ENCODE assay signal across 8 cellular contexts in the genomic region with DNA sequence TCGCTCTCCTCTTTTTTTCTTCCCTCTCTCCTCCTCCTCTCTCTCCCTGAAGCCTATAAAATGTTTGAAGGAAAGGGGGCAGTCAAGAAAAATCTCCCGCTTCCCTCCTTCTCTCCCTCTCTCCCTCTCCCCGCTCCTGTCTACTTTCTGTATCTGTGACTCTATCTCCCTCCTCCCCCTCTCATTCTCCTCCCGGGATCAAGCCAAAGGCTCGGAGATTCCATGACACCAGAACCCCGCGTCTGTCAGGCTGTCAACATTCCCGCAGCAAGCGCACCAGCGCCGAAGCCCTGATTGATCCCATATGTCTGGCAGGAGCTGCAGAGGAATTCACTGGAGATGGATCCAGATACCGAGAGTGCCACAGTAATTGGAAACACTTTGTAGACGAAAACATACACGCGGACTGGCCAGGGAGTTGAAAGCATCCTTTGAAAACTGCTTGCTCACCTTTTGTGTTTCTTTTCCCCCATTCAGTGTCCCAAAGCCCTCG. TPM values are rescaled to one million over a fixed set of nuclear protein-coding genes. Genes with fewer than 3 reads are reported as not detected.
DNase-seq lines count a peak whose midpoint lies in the region; ATAC-seq and TF ChIP-seq lines count a peak whose summit lies in the region.

No MANE protein-coding gene starts in this region.

- no peak for TF ChIP-seq CTCF in sigmoid colon (IDR thresholded peaks at IDR 0.05)

- H3K36me3 ChIP-seq in ES-I3 (ENCODE audit: insufficient read depth, low read length), result no peaks in the 10 kb centered on the region
- no peaks in the 10 kb centered on the region for H3K36me3 ChIP-seq in sigmoid colon

- no peak for TF ChIP-seq POLR2A in sigmoid colon (IDR thresholded peaks at IDR 0.05)

- 2% methylated on average over 16 of the region's 16 CpGs for WGBS in right cardiac atrium
- WGBS in sigmoid colon, 2 donors, result 3% methylated on average over 16 of the region's 16 CpGs

- H3K4me1 ChIP-seq in ES-I3 (ENCODE audit: insufficient read depth, low read length), result peaks cover 19% of the 10 kb centered on the region
- H3K4me1 ChIP-seq in right cardiac atrium (ENCODE audit: control insufficient read depth, insufficient read depth, low read length), result no peaks in the 10 kb centered on the region
- H3K4me1 ChIP-seq in sigmoid colon, result peaks cover 0 to 21% (median 15%) of the 10 kb centered on the region in 4 donors

- peak overlapping the region; percentile 46 for H3K27ac ChIP-seq in right cardiac atrium (ENCODE audit: low read length)
- peak overlapping the region; percentile 61 to 78 (median 76) for H3K27ac ChIP-seq in sigmoid colon

- TF ChIP-seq EP300 in sigmoid colon (IDR thresholded peaks at IDR 0.05), result no peak

- H3K4me3 ChIP-seq in right cardiac atrium (ENCODE audit: low read length), result peak overlapping the region; percentile 47
- H3K4me3 ChIP-seq in sigmoid colon, result peak overlapping the region; percentile 21 to 57 (median 53)

- intact Hi-C loops in right cardiac atrium (cut with DNase I) (no loop called here), sigmoid colon (cut with DNase I) (no loop called here)

- H3K27me3 ChIP-seq in right cardiac atrium (ENCODE audit: control insufficient read depth, insufficient read depth), result no peaks in the 10 kb centered on the region
- H3K27me3 ChIP-seq in sigmoid colon, result peaks cover 0 to 17% (median 0%) of the 10 kb centered on the region in 3 donors

- H3K9me3 ChIP-seq in ES-I3 (ENCODE audit: control insufficient read depth, insufficient read depth, low read length) (no peaks in the 10 kb centered on the region), right cardiac atrium (ENCODE audit: control insufficient read depth, low read length) (no peaks in the 10 kb centered on the region), sigmoid colon (no peaks in the 10 kb centered on the region)

- peak; percentile 67 for DNase-seq in amniotic stem cell (lab: John Stamatoyannopoulos, UW)
- peak; percentile 22 to 55 (median 53) for DNase-seq in right cardiac atrium
- DNase-seq in sigmoid colon, result peak; percentile 79
- DNase-seq in stimulated activated naive CD4-positive, alpha-beta T cell (lab: John Stamatoyannopoulos, UW), result no peak
- no peak for DNase-seq in CD1c-positive myeloid dendritic cell (ENCODE audit: extremely low spot score)

- ATAC-seq in right cardiac atrium, result peak in 1 of 2 donors; percentile 9
- no peak for ATAC-seq in GM21423 (IDR thresholded peaks at IDR 0.05; ENCODE audit: unreplicated experiment)
- no peak for ATAC-seq in GM21529 (IDR thresholded peaks at IDR 0.05; ENCODE audit: unreplicated experiment)

- H3K9ac ChIP-seq in ES-I3 (ENCODE audit: low read depth, low read length), result peak overlapping the region; percentile 72; the same call in 1 of the 2 replicates

RNA-seq across cellular contexts. Expression of a gene that starts 0.3 kb away (rescaled TPM):
- total RNA-seq in right cardiac atrium (10 to 100 TPM in 2 of 4 donors, 1 to 10 TPM in 2; 8.0 to 14.2 (median 10.2) TPM), sigmoid colon (10 to 100 TPM; 24.3 to 77.5 (median 52.4) TPM)
- polyA plus RNA-seq in right cardiac atrium (3.0 TPM), sigmoid colon (1 to 10 TPM in 2 of 3 donors, under 1 TPM in 1; 0.23 to 2.9 (median 2.4) TPM)

Comparison
In these comparisons a context has a peak if more than half of its experiments do, and no peak if none do; other contexts are left out.
1. DNase-seq: peak in amniotic stem cell (single experiment), right cardiac atrium (3 of 3) and sigmoid colon (single experiment); none in stimulated activated naive CD4-positive, alpha-beta T cell (0 of 6) and CD1c-positive myeloid dendritic cell (single experiment).